ENCODE assay signal across 17 cellular contexts in genomic region chr21:14366998-14367397, GRCh38. TPM values are rescaled to one million over a fixed set of nuclear protein-coding genes. Genes with fewer than 3 reads are reported as not detected.
DNase-seq lines count a peak whose midpoint lies in the region; ATAC-seq and TF ChIP-seq lines count a peak whose summit lies in the region.
"Had no signal": no experiment of that assay in that cellular context is flagged by ENCODE, and none has a peak within 500 bp of the region (broad histone marks: within the 10 kb centered on the region; RNA-seq: fewer than 3 reads in every experiment).

No MANE protein-coding gene starts in this region.

- DNase-seq in KBM-7, result peak; percentile 56
- peak; percentile 11 for DNase-seq in NB4 (ENCODE audit: low read depth)
- DNase-seq in SKM-1 treated with dmso at 0.1 percent for 144 hours (lab: John Stamatoyannopoulos, UW; ENCODE audit: unreplicated experiment), result peak; percentile 58
- no peak for DNase-seq in endothelial cell (ENCODE audit: low spot score)
- DNase-seq in heart right ventricle, result no peak
- DNase-seq in psoas muscle, result no peak
- no peak for DNase-seq in HuH-7.5 (ENCODE audit: low spot score)
- DNase-seq in ACHN, result no peak
- DNase-seq: DMS79 treated with DMSO at 0.1 percent for 48 hours, NCI-H1105, NCI-H1694, NCI-H510A, NCI-H774, T-cell had no signal

- intact Hi-C loops in heart right ventricle (cut with DNase I), result no loop called here
- intact Hi-C loops in psoas muscle (cut with DNase I), result no loop called here

- no peak overlapping the region for H3K4me3 ChIP-seq in NB4 (ENCODE audit: low read depth, low read length)
- no peak overlapping the region for H3K4me3 ChIP-seq in heart right ventricle
- H3K4me3 ChIP-seq in psoas muscle, result no peak overlapping the region

- H3K4me1 ChIP-seq in heart right ventricle, result no peaks in the 10 kb centered on the region
- H3K4me1 ChIP-seq in psoas muscle, result no peaks in the 10 kb centered on the region

- no peak for TF ChIP-seq CTCF in NB4 (IDR thresholded peaks at IDR 0.05; ENCODE audit: low read depth, low read length)
- no peak for TF ChIP-seq CTCF in endothelial cell (IDR thresholded peaks at IDR 0.05; ENCODE audit: unreplicated experiment)
- no peak for TF ChIP-seq CTCF in heart right ventricle (IDR thresholded peaks at IDR 0.05)
- TF ChIP-seq CTCF in psoas muscle (IDR thresholded peaks at IDR 0.05), result no peak

- no peaks in the 10 kb centered on the region for H3K27me3 Mint-ChIP-seq in endothelial cell (ENCODE audit: unreplicated experiment)

- H3K9me3 ChIP-seq in heart right ventricle, result no peaks in the 10 kb centered on the region
- H3K9me3 ChIP-seq in psoas muscle, result no peaks in the 10 kb centered on the region

- in situ Hi-C loops in KBM-7 (cut with MboI; ENCODE audit: low pct_unique_long_range_greater_than_20kb, low sequenced_read_pairs) (no loop called here), ACHN (cut with HindIII; ENCODE audit: low pct_ligation_motif_present, low pct_unique_long_range_greater_than_20kb, low sequenced_read_pairs) (no loop called here)

- TF ChIP-seq POLR2A in NB4 (IDR thresholded peaks at IDR 0.05; ENCODE audit: extremely low read depth, insufficient read length), result no peak

- H3K9me3 Mint-ChIP-seq in endothelial cell (ENCODE audit: unreplicated experiment), result no peaks in the 10 kb centered on the region
- H3K9me3 Mint-ChIP-seq: CD14-positive monocyte, T-cell had no signal

- peak overlapping the region; percentile 18 for H3K27ac Mint-ChIP-seq in endothelial cell (ENCODE audit: unreplicated experiment)
- H3K27ac Mint-ChIP-seq: T-cell had no signal

- ATAC-seq in heart right ventricle (no peak), psoas muscle (no peak)
- ATAC-seq: Panc1, T-cell had no signal

- H3K27me3 ChIP-seq in heart right ventricle (peaks cover 0 to 5% (median 0%) of the 10 kb centered on the region in 7 donors), psoas muscle (ENCODE audit: insufficient read depth in 3 of 3, low read length in 2 of 3) (no peaks in the 10 kb centered on the region)

- H3K36me3 ChIP-seq in heart right ventricle (peaks cover 0 to 19% (median 0%) of the 10 kb centered on the region in 9 donors), psoas muscle (ENCODE audit: insufficient read depth in 1 of 2, low read depth in 1 of 2) (peaks cover 0 to under 1% of the 10 kb centered on the region in 2 donors)

- 76 to 79% methylated on average over 3 of the region's 3 CpGs for WGBS in heart right ventricle, 2 donors
- 73 to 86% (median 79%) methylated on average over 3 of the region's 3 CpGs for WGBS in psoas muscle, 3 donors

- H3K27ac ChIP-seq in heart right ventricle (no peak overlapping the region), psoas muscle (no peak overlapping the region)
- H3K27ac ChIP-seq: KMS-11 had no signal

- no peak overlapping the region for H3K4me3 Mint-ChIP-seq in endothelial cell (ENCODE audit: unreplicated experiment)
- H3K4me3 Mint-ChIP-seq: CD14-positive monocyte, T-cell had no signal

- H3K36me3 Mint-ChIP-seq in endothelial cell (ENCODE audit: low read depth, unreplicated experiment), result no peaks in the 10 kb centered on the region

- no peaks in the 10 kb centered on the region for H3K4me1 Mint-ChIP-seq in endothelial cell (ENCODE audit: unreplicated experiment)
- H3K4me1 Mint-ChIP-seq: T-cell had no signal

RNA-seq across cellular contexts. Expression of gene HSPA13, which starts 15.9 kb away (rescaled TPM):
- total RNA-seq in endothelial cell (ENCODE audit: unreplicated experiment), result 37.0 TPM
- total RNA-seq in heart right ventricle, result 10 to 100 TPM; 10.6 to 24.0 (median 15.9) TPM
- 10 to 100 TPM in 1 of 2 donors, 1 to 10 TPM in 1; 3.3 to 11.8 TPM for polyA plus RNA-seq in heart right ventricle
- 10 to 100 TPM in 2 of 4 donors, 1 to 10 TPM in 2; 6.5 to 11.5 (median 9.3) TPM for total RNA-seq in psoas muscle
- 10 to 100 TPM in 1 of 3 donors, 1 to 10 TPM in 2; 5.7 to 14.1 (median 7.6) TPM for polyA plus RNA-seq in psoas muscle

Comparison
In these comparisons a context has a peak if more than half of its experiments do, and no peak if none do; other contexts are left out.
1. DNase-seq: peak in KBM-7 (single experiment), NB4 (single experiment) and SKM-1 treated with dmso at 0.1 percent for 144 hours (single experiment); none in endothelial cell (single experiment), heart right ventricle (0 of 2), psoas muscle (0 of 2), HuH-7.5 (single experiment) and ACHN (single experiment).